1 cellular context compared by ENCODE assay signal in the genomic region with DNA sequence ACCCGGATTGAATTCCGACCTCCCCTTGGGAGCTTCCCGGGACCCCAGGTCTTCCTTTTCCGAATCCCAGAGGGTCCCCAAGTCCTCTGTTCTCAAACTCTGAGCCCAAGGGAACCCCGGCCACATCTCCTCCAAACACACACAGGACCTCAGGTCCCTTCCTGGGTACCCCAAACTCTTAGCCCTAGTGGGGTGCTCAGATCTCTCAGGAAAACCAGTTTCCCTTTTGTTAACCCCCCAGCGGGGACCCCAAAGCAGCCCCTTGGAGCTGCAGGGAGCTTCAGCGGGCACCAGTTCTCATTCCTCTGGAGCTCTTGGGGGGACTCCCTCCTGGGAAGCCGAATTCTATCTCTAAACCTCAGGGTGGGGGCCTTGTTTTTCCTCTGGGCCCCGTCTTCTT.
TF ChIP-seq lines count a peak whose summit lies in the region.

No MANE protein-coding gene starts in this region.

TF ChIP-seq in endothelial cell of umbilical vein, 7 proteins besides CTCF, POLR2A, EP300 and RAD21:
- TF ChIP-seq JUN (IDR thresholded peaks at IDR 0.05; ENCODE audit: borderline replicate concordance, insufficient read depth, insufficient read length, low read depth) (no peak), MAX (IDR thresholded peaks at IDR 0.05; ENCODE audit: insufficient read depth, insufficient read length) (no peak), POLR2AphosphoS5 (IDR thresholded peaks at IDR 0.05; ENCODE audit: insufficient read depth, low read depth, low read length) (no peak), MYC (IDR thresholded peaks at IDR 0.05; ENCODE audit: low read depth, low read length) (no peak), EZH2 (IDR thresholded peaks at IDR 0.05; ENCODE audit: borderline replicate concordance, low read depth, low read length, severe bottlenecking) (no peak), GATA2 (IDR thresholded peaks at IDR 0.05; ENCODE audit: insufficient read depth, insufficient read length, low read depth, low read length) (no peak), FOS (IDR thresholded peaks at IDR 0.05; ENCODE audit: borderline replicate concordance, insufficient read depth, low read length) (no peak)
